13 cellular contexts compared by ENCODE assay signal in genomic region chr12:91142184-91142583, GRCh38. TPM values are rescaled to one million over a fixed set of nuclear protein-coding genes. Genes with fewer than 3 reads are reported as not detected.
A peak's percentile ranks its signal among the peaks of the same experiment; 100 is the strongest.
DNase-seq lines count a peak whose midpoint lies in the region; ATAC-seq and TF ChIP-seq lines count a peak whose summit lies in the region.
"Had no signal": no experiment of that assay in that cellular context is flagged by ENCODE, and none has a peak within 500 bp of the region (broad histone marks: within the 10 kb centered on the region; RNA-seq: fewer than 3 reads in every experiment).

No MANE protein-coding gene starts in this region.

- H3K4me3 ChIP-seq in MG63 (no peak overlapping the region), fibroblast of lung (replicated peaks in 1 of 4; ENCODE audit: control extremely low read depth in 1 of 4, insufficient read depth in 1 of 4, low read depth in 3 of 4, low read length in 4 of 4) (no peak overlapping the region), lung (no peak overlapping the region), uterus (no peak overlapping the region)

- DNase-seq in MG63 (peak; percentile 11), fibroblast of lung (ENCODE audit: low read depth in 2 of 2) (peak; percentile 65 to 87), lung (ENCODE audit: low spot score) (no peak), uterus (peak; percentile 55 to 63), HT-29 (ENCODE audit: low spot score) (no peak), T-helper 1 cell (no peak), posterior vena cava (ENCODE audit: low spot score) (no peak)
- DNase-seq: CD4-positive, CD25-positive, alpha-beta regulatory T cell; NCI-H1105; NCI-H2171; stimulated activated naive CD8-positive, alpha-beta T cell treated with anti-CD3 and anti-CD28 coated beads, Interleukin-15, Interleukin-2, amounts not matched to agents 100 U/mL and 50 U/mL, for 24 hours; T-helper 2 cell had no signal

- WGBS in lung, 2 donors: 64 to 76% methylated on average over 4 of the region's 4 CpGs

- H3K27ac ChIP-seq in fibroblast of lung (ENCODE audit: insufficient read depth, low read length) (peak overlapping the region; percentile 1), lung (ENCODE audit: low read depth in 1 of 2, low read length in 1 of 2) (peak overlapping the region in 1 of 2 donors; percentile 3), uterus (peak overlapping the region; percentile 77 to 87)

- no peak for TF ChIP-seq CTCF in fibroblast of lung (conservative IDR thresholded peaks at IDR 0.05 in 1 of 2, IDR thresholded peaks at IDR 0.05 in 1 of 2; ENCODE audit: low read depth in 1 of 2, low read length in 2 of 2)
- no peak for TF ChIP-seq CTCF in lung (IDR thresholded peaks at IDR 0.05; ENCODE audit: control extremely low read depth, extremely low read depth)
- TF ChIP-seq CTCF in uterus (IDR thresholded peaks at IDR 0.05): no peak

- H4K20me1 ChIP-seq in fibroblast of lung (ENCODE audit: control insufficient read depth, extremely low read depth, insufficient read depth, low read length): no peaks in the 10 kb centered on the region

- no peaks in the 10 kb centered on the region for H3K9me3 ChIP-seq in MG63
- H3K9me3 ChIP-seq in fibroblast of lung (ENCODE audit: control insufficient read depth, insufficient read depth, low read depth, low read length): no peaks in the 10 kb centered on the region
- H3K9me3 ChIP-seq in lung (ENCODE audit: control insufficient read depth in 2 of 2, insufficient read depth in 1 of 2, low read length in 1 of 2): no peaks in the 10 kb centered on the region
- no peaks in the 10 kb centered on the region for H3K9me3 ChIP-seq in uterus

- no peak overlapping the region for H3K9ac ChIP-seq in fibroblast of lung (ENCODE audit: insufficient read depth, low read length)

- H3K27me3 ChIP-seq in MG63 (no peaks in the 10 kb centered on the region), fibroblast of lung (ENCODE audit: control insufficient read depth, insufficient read depth, low read length) (no peaks in the 10 kb centered on the region), lung (ENCODE audit: control insufficient read depth, insufficient read depth) (no peaks in the 10 kb centered on the region), uterus (no peaks in the 10 kb centered on the region)

- TF ChIP-seq POLR2A in uterus (IDR thresholded peaks at IDR 0.05): no peak

- no peak overlapping the region for H3K4me2 ChIP-seq in fibroblast of lung (ENCODE audit: extremely low read depth, insufficient read depth, low read length)

- H3K36me3 ChIP-seq in MG63 (peaks cover 18% of the 10 kb centered on the region), fibroblast of lung (ENCODE audit: control insufficient read depth, insufficient read depth, low read length) (peaks cover 3% of the 10 kb centered on the region), lung (ENCODE audit: control insufficient read depth in 2 of 2, insufficient read depth in 2 of 2, low read length in 2 of 2) (no peaks in the 10 kb centered on the region), uterus (no peaks in the 10 kb centered on the region)

- H3K4me1 ChIP-seq in fibroblast of lung (ENCODE audit: control insufficient read depth, extremely low read depth, insufficient read depth, low read length): peaks cover 31% of the 10 kb centered on the region
- H3K4me1 ChIP-seq in lung (ENCODE audit: control insufficient read depth in 2 of 2, insufficient read depth in 2 of 2, low read length in 2 of 2): no peaks in the 10 kb centered on the region
- peaks cover 0 to 24% of the 10 kb centered on the region in 2 donors for H3K4me1 ChIP-seq in uterus

- intact Hi-C loops in uterus (cut with DNase I; ENCODE audit: low total_unique reads): no loop called here
- intact Hi-C loops in posterior vena cava (cut with DNase I): no loop called here

- no peak overlapping the region for H2AFZ ChIP-seq in fibroblast of lung (ENCODE audit: low read length)

- peak; percentile 17 for ATAC-seq in lung (ENCODE audit: insufficient read depth, low FRiP score)
- ATAC-seq: HCT116; stimulated activated naive CD8-positive, alpha-beta T cell treated with anti-CD3 and anti-CD28 coated beads, Interleukin-15, Interleukin-2, amounts not matched to agents 100 U/mL and 50 U/mL, for 24 hours had no signal

- no peaks in the 10 kb centered on the region for H3K79me2 ChIP-seq in fibroblast of lung (ENCODE audit: control insufficient read depth, insufficient read depth, low read length)

RNA-seq across cellular contexts. Expression of gene LUM, which starts 30.9 kb away (rescaled TPM):
- 69.9 and 94.9 TPM in 2 replicates for total RNA-seq in MG63 (2014; rRNA removed; shearing (Covaris generic); ENCODE audit: low replicate concordance)
- 217 and 240 TPM in 2 replicates for total RNA-seq in fibroblast of lung
- 146 and 577 TPM in 2 replicates for polyA plus RNA-seq in fibroblast of lung
- 74.3 and 273 TPM in 2 replicates for polyA plus RNA-seq in fibroblast of lung (2012)
- 12.2 and 24.6 TPM in 2 replicates for polyA minus RNA-seq in fibroblast of lung (ENCODE audit: low replicate concordance)
- 100 to 1,000 TPM; 278 to 593 TPM for total RNA-seq in lung
- 100 to 1,000 TPM in 1 of 2 donors, 10 to 100 TPM in 1; 74.5 to 158 TPM for polyA plus RNA-seq in lung
- 100 to 1,000 TPM in 3 of 4 donors, 10 to 100 TPM in 1; 79.4 to 930 (median 325) TPM for total RNA-seq in uterus
- total RNA-seq in HT-29 (2014; rRNA removed; shearing (Covaris generic)): 0.10 and 0.63 TPM in 2 replicates
- 100 to 1,000 TPM; 361 to 654 TPM for total RNA-seq in posterior vena cava
- total RNA-seq: CD4-positive, CD25-positive, alpha-beta regulatory T cell had no signal
- polyA plus RNA-seq: CD4-positive, CD25-positive, alpha-beta regulatory T cell had no signal

RNA-seq across cellular contexts. Expression of gene DCN, which starts 40.4 kb away (rescaled TPM):
- 129 and 159 TPM in 2 replicates for total RNA-seq in MG63 (2014; rRNA removed; shearing (Covaris generic); ENCODE audit: low replicate concordance)
- total RNA-seq in fibroblast of lung: 586 and 902 TPM in 2 replicates
- 2,179 and 4,941 TPM in 2 replicates for polyA plus RNA-seq in fibroblast of lung
- 1,112 and 2,304 TPM in 2 replicates for polyA plus RNA-seq in fibroblast of lung (2012)
- 827 and 1,287 TPM in 2 replicates for polyA minus RNA-seq in fibroblast of lung (ENCODE audit: low replicate concordance)
- total RNA-seq in lung: 1,000 to 10,000 TPM in 1 of 2 donors, 100 to 1,000 TPM in 1; 590 to 1,047 TPM
- 100 to 1,000 TPM; 178 to 429 TPM for polyA plus RNA-seq in lung
- total RNA-seq in uterus: 1,000 to 10,000 TPM; 1,699 to 4,675 (median 2,258) TPM
- total RNA-seq in HT-29 (2014; rRNA removed; shearing (Covaris generic)): not detected in 2 replicates
- 1,000 to 10,000 TPM; 1,461 to 2,897 TPM for total RNA-seq in posterior vena cava
- total RNA-seq: CD4-positive, CD25-positive, alpha-beta regulatory T cell had no signal
- polyA plus RNA-seq: CD4-positive, CD25-positive, alpha-beta regulatory T cell had no signal

Comparison
In these comparisons a context has a peak if more than half of its experiments do, and no peak if none do; other contexts are left out.
1. DNase-seq: peak in MG63 (single experiment), fibroblast of lung (2 of 2) and uterus (2 of 2); none in lung (single experiment), HT-29 (single experiment), T-helper 1 cell (0 of 5) and posterior vena cava (single experiment).
2. RNA of gene LUM, which starts 30.9 kb away (total RNA-seq): 361 to 654 TPM in posterior vena cava, 278 to 593 TPM in lung, 79.4 to 930 TPM in uterus, 217 to 240 TPM in fibroblast of lung and 69.9 to 94.9 TPM in MG63; 0.10 to 0.63 TPM in HT-29; every median in the first group is over 10 times any median in the second.
3. RNA of gene DCN, which starts 40.4 kb away (total RNA-seq): 1,461 to 2,897 TPM in posterior vena cava, 1,699 to 4,675 TPM in uterus, 590 to 1,047 TPM in lung, 586 to 902 TPM in fibroblast of lung and 129 to 159 TPM in MG63; not detected in HT-29; every median in the first group is over 100 times any median in the second.